Comparison of ENCODE assay signal across 1 cellular context in the genomic region with DNA sequence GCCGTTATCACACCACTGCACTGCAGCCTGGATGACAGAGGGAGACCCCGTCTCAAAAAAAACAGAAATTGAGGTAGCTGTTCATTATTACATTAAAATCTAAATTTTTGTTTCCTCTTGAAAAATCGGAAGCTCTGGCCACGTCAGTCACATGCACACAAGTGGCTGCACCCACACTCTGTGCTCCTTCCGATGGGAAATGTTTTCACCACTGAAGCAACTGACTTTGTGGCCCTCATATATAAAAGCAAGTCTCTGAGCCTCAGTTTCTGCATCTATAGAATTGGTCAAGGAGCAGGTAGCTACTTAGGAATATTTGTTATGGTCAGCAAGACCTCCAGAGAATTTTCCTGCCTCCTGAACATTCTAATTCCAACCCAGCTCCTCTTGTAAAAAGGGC.
TF ChIP-seq lines count a peak whose summit lies in the region.

No MANE protein-coding gene starts in this region.

TF ChIP-seq in HepG2, 621 proteins besides CTCF, POLR2A, EP300 and RAD21:
- TF ChIP-seq GTF2F1 (IDR thresholded peaks at IDR 0.05; ENCODE audit: low read length), result no peak
- TF ChIP-seq DMTF1 (CRISPR knock-in tag; IDR thresholded peaks at IDR 0.05), result no peak
- TF ChIP-seq ZNF274 (CRISPR knock-in tag; IDR thresholded peaks at IDR 0.05), result no peak
- no peak for TF ChIP-seq TOE1 (CRISPR knock-in tag; IDR thresholded peaks at IDR 0.05)
- no peak for TF ChIP-seq NFYC (CRISPR knock-in tag; IDR thresholded peaks at IDR 0.05)
- TF ChIP-seq BORCS8-MEF2B (CRISPR knock-in tag; IDR thresholded peaks at IDR 0.05), result no peak
- TF ChIP-seq ZNF235 (CRISPR knock-in tag; IDR thresholded peaks at IDR 0.05; ENCODE audit: borderline replicate concordance), result no peak
- TF ChIP-seq, protein P1, sequence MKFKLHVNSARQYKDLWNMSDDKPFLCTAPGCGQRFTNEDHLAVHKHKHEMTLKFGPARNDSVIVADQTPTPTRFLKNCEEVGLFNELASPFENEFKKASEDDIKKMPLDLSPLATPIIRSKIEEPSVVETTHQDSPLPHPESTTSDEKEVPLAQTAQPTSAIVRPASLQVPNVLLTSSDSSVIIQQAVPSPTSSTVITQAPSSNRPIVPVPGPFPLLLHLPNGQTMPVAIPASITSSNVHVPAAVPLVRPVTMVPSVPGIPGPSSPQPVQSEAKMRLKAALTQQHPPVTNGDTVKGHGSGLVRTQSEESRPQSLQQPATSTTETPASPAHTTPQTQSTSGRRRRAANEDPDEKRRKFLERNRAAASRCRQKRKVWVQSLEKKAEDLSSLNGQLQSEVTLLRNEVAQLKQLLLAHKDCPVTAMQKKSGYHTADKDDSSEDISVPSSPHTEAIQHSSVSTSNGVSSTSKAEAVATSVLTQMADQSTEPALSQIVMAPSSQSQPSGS (CRISPR knock-in tag; IDR thresholded peaks at IDR 0.05), result no peak
- no peak for TF ChIP-seq USF2 (IDR thresholded peaks at IDR 0.05; ENCODE audit: low read depth, low read length)
- TF ChIP-seq USF2 (CRISPR knock-in tag; IDR thresholded peaks at IDR 0.05; ENCODE audit: borderline replicate concordance), result no peak
- TF ChIP-seq ZMAT5 (CRISPR knock-in tag; IDR thresholded peaks at IDR 0.05; ENCODE audit: borderline replicate concordance, low read depth), result no peak
- no peak for TF ChIP-seq ZFP1 (CRISPR knock-in tag; IDR thresholded peaks at IDR 0.05)
- TF ChIP-seq, protein P2, sequence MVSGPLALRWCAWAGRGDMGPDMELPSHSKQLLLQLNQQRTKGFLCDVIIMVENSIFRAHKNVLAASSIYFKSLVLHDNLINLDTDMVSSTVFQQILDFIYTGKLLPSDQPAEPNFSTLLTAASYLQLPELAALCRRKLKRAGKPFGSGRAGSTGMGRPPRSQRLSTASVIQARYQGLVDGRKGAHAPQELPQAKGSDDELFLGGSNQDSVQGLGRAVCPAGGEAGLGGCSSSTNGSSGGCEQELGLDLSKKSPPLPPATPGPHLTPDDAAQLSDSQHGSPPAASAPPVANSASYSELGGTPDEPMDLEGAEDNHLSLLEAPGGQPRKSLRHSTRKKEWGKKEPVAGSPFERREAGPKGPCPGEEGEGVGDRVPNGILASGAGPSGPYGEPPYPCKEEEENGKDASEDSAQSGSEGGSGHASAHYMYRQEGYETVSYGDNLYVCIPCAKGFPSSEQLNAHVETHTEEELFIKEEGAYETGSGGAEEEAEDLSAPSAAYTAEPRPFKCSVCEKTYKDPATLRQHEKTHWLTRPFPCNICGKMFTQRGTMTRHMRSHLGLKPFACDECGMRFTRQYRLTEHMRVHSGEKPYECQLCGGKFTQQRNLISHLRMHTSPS (CRISPR knock-in tag; IDR thresholded peaks at IDR 0.05; ENCODE audit: low read depth), result no peak
